ENCODE assay signal across 1 cellular context in genomic region chr19:48170817-48171347, GRCh38.
TF ChIP-seq lines count a peak whose summit lies in the region.

No MANE protein-coding gene starts in this region.

TF ChIP-seq in GM23338, 12 proteins besides CTCF, POLR2A, EP300 and RAD21 (continued from another document):
- TF ChIP-seq ZNF462 (CRISPR knock-in tag; IDR thresholded peaks at IDR 0.05) (no peak), EZH2 (IDR thresholded peaks at IDR 0.05; ENCODE audit: low read depth, unreplicated experiment) (no peak), NANOG (IDR thresholded peaks at IDR 0.05; ENCODE audit: borderline replicate concordance) (no peak), EZH2phosphoT487 (IDR thresholded peaks at IDR 0.05; ENCODE audit: unreplicated experiment) (no peak), ZNF331 (CRISPR knock-in tag; IDR thresholded peaks at IDR 0.05; ENCODE audit: low read depth) (no peak), ZNF114 (CRISPR knock-in tag; IDR thresholded peaks at IDR 0.05) (no peak), STAT1 (IDR thresholded peaks at IDR 0.05; ENCODE audit: unreplicated experiment) (no peak), JUNB (IDR thresholded peaks at IDR 0.05; ENCODE audit: unreplicated experiment) (no peak)
TF ChIP-seq in GM23338: peak in this region for 0.
